In the genomic region with DNA sequence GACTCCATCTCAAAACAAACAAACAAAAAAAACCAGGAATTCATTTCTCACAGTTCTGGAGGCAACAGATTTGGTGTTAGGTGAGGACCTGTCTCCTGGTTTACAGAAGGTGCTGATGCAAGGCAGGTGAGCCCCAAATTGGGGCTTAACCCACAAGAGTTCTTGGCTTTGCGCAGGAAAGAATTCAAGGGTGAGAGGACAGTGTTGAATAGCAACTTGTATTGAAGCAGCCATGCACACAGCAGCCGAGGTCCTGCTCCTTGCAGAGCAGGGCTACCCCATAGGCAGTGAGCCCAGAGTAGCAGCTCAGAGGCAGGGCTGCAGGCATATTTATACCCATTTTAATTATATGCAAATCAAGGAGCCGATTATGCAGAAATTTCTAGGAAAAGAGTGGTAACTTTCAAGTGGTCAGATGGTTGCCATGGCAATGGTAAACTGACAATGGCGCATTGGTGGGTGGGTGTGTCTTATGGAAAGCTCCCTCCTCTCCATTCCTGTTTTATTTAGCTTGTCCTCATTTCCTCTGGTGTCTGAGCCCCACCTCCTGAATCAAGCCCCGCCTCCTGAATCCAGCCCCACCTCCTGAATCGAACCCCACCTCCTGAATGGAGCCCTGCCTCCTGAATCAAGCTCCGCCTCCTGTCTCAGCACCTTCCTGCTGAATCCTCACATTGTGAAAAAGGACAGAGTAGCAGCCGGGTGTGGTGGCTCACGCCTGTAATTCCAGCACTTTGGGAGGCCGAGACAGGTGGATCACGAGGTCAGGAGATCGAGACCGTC, we compare ENCODE assay signal across 15 cellular contexts. TPM values are rescaled to one million over a fixed set of nuclear protein-coding genes. Genes with fewer than 3 reads are reported as not detected.
DNase-seq lines count a peak whose midpoint lies in the region; ATAC-seq and TF ChIP-seq lines count a peak whose summit lies in the region.
"Had no signal": no experiment of that assay in that cellular context is flagged by ENCODE, and none has a peak within 500 bp of the region (broad histone marks: within the 10 kb centered on the region; RNA-seq: fewer than 3 reads in every experiment).

No MANE protein-coding gene starts in this region.

- in situ Hi-C loops in KBM-7 (cut with MboI; ENCODE audit: low pct_unique_long_range_greater_than_20kb, low sequenced_read_pairs) = no loop called here

- no peaks in the 10 kb centered on the region for H3K9me3 ChIP-seq in esophagus muscularis mucosa

- TF ChIP-seq EP300 in esophagus muscularis mucosa (IDR thresholded peaks at IDR 0.05) = no peak

- H3K4me1 ChIP-seq in esophagus muscularis mucosa = peaks cover 0 to 22% (median 14%) of the 10 kb centered on the region in 4 donors

- intact Hi-C loops in esophagus muscularis mucosa (cut with DNase I) = no loop called here

- no peak for TF ChIP-seq POLR2A in esophagus muscularis mucosa (IDR thresholded peaks at IDR 0.05; ENCODE audit: low read depth)

- peak; percentile 27 for DNase-seq in activated CD4-positive, CD25-positive, alpha-beta regulatory T cell treated with anti-CD3 and anti-CD28 coated beads, Interleukin-2, amount 50 U/mL, for 72 hours
- peak; percentile 3 for DNase-seq in KBM-7
- DNase-seq in activated CD8-positive, alpha-beta memory T cell treated with anti-CD3 and anti-CD28 coated beads, Interleukin-2, amount 50 U/mL, for 48 hours = peak; percentile 41
- DNase-seq in mesenteric fat pad (ENCODE audit: low spot score) = peak; percentile 20
- no peak for DNase-seq in esophagus muscularis mucosa (ENCODE audit: extremely low spot score)
- DNase-seq in germinal center (ENCODE audit: low spot score) = no peak
- no peak for DNase-seq in putamen (ENCODE audit: low spot score)
- DNase-seq: activated B cell treated with CpG ODN at 0.5 μM for 24 hours; activated naive CD4-positive, alpha-beta T cell treated with anti-CD3 and anti-CD28 coated beads for 36 hours; DMS153; kidney; MM.1S; nephron progenitor cell; stimulated activated CD4-positive, alpha-beta T cell treated with anti-CD3 and anti-CD28 coated beads, Interleukin-12 subunit alpha, Interleukin-12 subunit beta, amount 100 ng/mL, for 4 hours had no signal

- peaks cover 0 to 4% (median 0%) of the 10 kb centered on the region in 4 donors for H3K27me3 ChIP-seq in esophagus muscularis mucosa

- ATAC-seq in activated CD4-positive, CD25-positive, alpha-beta regulatory T cell treated with anti-CD3 and anti-CD28 coated beads, Interleukin-2, amount 50 U/mL, for 24 hours = no peak

- WGBS in esophagus muscularis mucosa = 95% methylated on average over 13 of the region's 13 CpGs

- no peak for TF ChIP-seq CTCF in esophagus muscularis mucosa (IDR thresholded peaks at IDR 0.05)

- no peaks in the 10 kb centered on the region for H3K36me3 ChIP-seq in esophagus muscularis mucosa

- no peak overlapping the region for H3K4me3 ChIP-seq in esophagus muscularis mucosa

- no peak overlapping the region for H3K27ac ChIP-seq in esophagus muscularis mucosa (replicated peaks in 1 of 4)

RNA-seq across cellular contexts. Expression of a gene that starts 34.5 kb away (rescaled TPM):
- total RNA-seq in mesenteric fat pad (84.7 TPM), esophagus muscularis mucosa (10 to 100 TPM; 36.0 to 89.5 (median 56.4) TPM)

Comparison
In these comparisons a context has a peak if more than half of its experiments do, and no peak if none do; other contexts are left out.
1. DNase-seq: peak in activated CD4-positive, CD25-positive, alpha-beta regulatory T cell treated with anti-CD3 and anti-CD28 coated beads, Interleukin-2, amount 50 U/mL, for 72 hours (single experiment), KBM-7 (single experiment), activated CD8-positive, alpha-beta memory T cell treated with anti-CD3 and anti-CD28 coated beads, Interleukin-2, amount 50 U/mL, for 48 hours (single experiment) and mesenteric fat pad (single experiment); none in esophagus muscularis mucosa (single experiment), germinal center (single experiment) and putamen (single experiment).